1 cellular context compared by ENCODE assay signal in genomic region chr4:16229604-16230003, GRCh38.
TF ChIP-seq lines count a peak whose summit lies in the region.

No MANE protein-coding gene starts in this region.

TF ChIP-seq in K562, 482 proteins besides CTCF, POLR2A, EP300 and RAD21:
- TF ChIP-seq, protein P1, sequence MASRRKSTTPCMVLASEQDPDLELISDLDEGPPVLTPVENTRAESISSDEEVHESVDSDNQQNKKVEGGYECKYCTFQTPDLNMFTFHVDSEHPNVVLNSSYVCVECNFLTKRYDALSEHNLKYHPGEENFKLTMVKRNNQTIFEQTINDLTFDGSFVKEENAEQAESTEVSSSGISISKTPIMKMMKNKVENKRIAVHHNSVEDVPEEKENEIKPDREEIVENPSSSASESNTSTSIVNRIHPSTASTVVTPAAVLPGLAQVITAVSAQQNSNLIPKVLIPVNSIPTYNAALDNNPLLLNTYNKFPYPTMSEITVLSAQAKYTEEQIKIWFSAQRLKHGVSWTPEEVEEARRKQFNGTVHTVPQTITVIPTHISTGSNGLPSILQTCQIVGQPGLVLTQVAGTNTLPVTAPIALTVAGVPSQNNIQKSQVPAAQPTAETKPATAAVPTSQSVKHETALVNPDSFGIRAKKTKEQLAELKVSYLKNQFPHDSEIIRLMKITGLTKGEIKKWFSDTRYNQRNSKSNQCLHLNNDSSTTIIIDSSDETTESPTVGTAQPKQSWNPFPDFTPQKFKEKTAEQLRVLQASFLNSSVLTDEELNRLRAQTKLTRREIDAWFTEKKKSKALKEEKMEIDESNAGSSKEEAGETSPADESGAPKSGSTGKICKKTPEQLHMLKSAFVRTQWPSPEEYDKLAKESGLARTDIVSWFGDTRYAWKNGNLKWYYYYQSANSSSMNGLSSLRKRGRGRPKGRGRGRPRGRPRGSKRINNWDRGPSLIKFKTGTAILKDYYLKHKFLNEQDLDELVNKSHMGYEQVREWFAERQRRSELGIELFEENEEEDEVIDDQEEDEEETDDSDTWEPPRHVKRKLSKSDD (conservative IDR thresholded peaks at IDR 0.05; ENCODE audit: low read length): no peak
- no peak for TF ChIP-seq CEBPG (CRISPR knock-in tag; IDR thresholded peaks at IDR 0.05)
- peak; percentile 62 to 89 for TF ChIP-seq CEBPG (tag; conservative IDR thresholded peaks at IDR 0.05 in 1 of 2, IDR thresholded peaks at IDR 0.05 in 1 of 2)
- peak; percentile 89 for TF ChIP-seq CEBPB (tag; IDR thresholded peaks at IDR 0.05)
